31 cellular contexts compared by ENCODE assay signal in genomic region chr20:63733117-63733516, GRCh38. TPM values are rescaled to one million over a fixed set of nuclear protein-coding genes. Genes with fewer than 3 reads are reported as not detected.
"Had no signal": no experiment of that assay in that cellular context is flagged by ENCODE, and none has a peak within 500 bp of the region (broad histone marks: within the 10 kb centered on the region; RNA-seq: fewer than 3 reads in every experiment).

No MANE protein-coding gene starts in this region.

- DNase-seq: activated CD4-positive, CD25-positive, alpha-beta regulatory T cell treated with anti-CD3 and anti-CD28 coated beads, Interleukin-2, amount 50 U/mL, for 72 hours; activated CD8-positive, alpha-beta T cell treated with anti-CD3 and anti-CD28 coated beads for 36 hours; activated naive CD4-positive, alpha-beta T cell treated with Interleukin-2 at 50 U/mL for 16 hours; activated T-cell treated with anti-CD3 and anti-CD28 coated beads, Interleukin-2, amount 50 U/mL, for 4 hours; anterior cingulate cortex; cerebellar nuclear complex; dorsolateral prefrontal cortex; effector memory CD8-positive, alpha-beta T cell; islet precursor cell; left ventricle myocardium inferior; mesendoderm; nephron progenitor cell; retina; stimulated activated CD4-positive, alpha-beta T cell treated with anti-CD3 and anti-CD28 coated beads, Interleukin-15, amount 100 ng/mL, for 24 hours; stimulated activated CD4-positive, alpha-beta T cell treated with anti-CD3 and anti-CD28 coated beads, Interleukin-2, amount 100 ng/mL, for 24 hours; stimulated activated naive CD4-positive, alpha-beta T cell treated with Interleukin-2 at 50 U/mL for 16 hours; T-helper 17 cell; T1000; transverse colon; WERI-Rb-1 had no signal

- H3K4me3 Mint-ChIP-seq: activated CD8-positive, alpha-beta T cell treated with anti-CD3 and anti-CD28 coated beads for 36 hours; activated naive CD8-positive, alpha-beta T cell; activated T-cell treated with anti-CD3 and anti-CD28 coated beads, Interleukin-2, amount 50 U/mL, for 4 hours; effector memory CD8-positive, alpha-beta T cell; nephron progenitor cell; T-helper 17 cell had no signal

- H3K9me3 ChIP-seq: gastroesophageal sphincter, left ventricle myocardium inferior, mucosa of descending colon, pancreas, prostate gland, transverse colon had no signal

- H3K4me2 ChIP-seq: hepatocyte, smooth muscle cell had no signal

- H3K27ac Mint-ChIP-seq: activated CD4-positive, alpha-beta T cell treated with anti-CD3 and anti-CD28 coated beads, Interleukin-2, amount 10 ng/mL, durations not matched to agents 24 days and 14 days; activated CD8-positive, alpha-beta T cell treated with anti-CD3 and anti-CD28 coated beads for 36 hours; activated naive CD8-positive, alpha-beta T cell had no signal

- H3K27me3 ChIP-seq: dorsolateral prefrontal cortex, gastroesophageal sphincter, hepatocyte, pancreas, transverse colon had no signal

- H3K27ac ChIP-seq: coronary artery, dorsolateral prefrontal cortex, gastroesophageal sphincter, hepatocyte, left ventricle myocardium inferior, pancreas, prostate gland, transverse colon, WERI-Rb-1 had no signal

- H2AFZ ChIP-seq: hepatocyte had no signal

- H3K9me3 Mint-ChIP-seq: activated CD4-positive, alpha-beta T cell treated with anti-CD3 and anti-CD28 coated beads, Interleukin-2, amount 10 ng/mL, durations not matched to agents 24 days and 14 days; activated CD8-positive, alpha-beta T cell treated with anti-CD3 and anti-CD28 coated beads for 36 hours; activated T-cell treated with anti-CD3 and anti-CD28 coated beads, Interleukin-2, amount 50 U/mL, for 4 hours; activated T-helper 2 cell treated with anti-CD3 and anti-CD28 coated beads, Interferon-gamma antibody, Interleukin-2, Interleukin-4, amounts not matched to agents 10 μg/mL and 5 μg/mL and 100 μg/mL, durations not matched to agents 14 hours and 24 hours and 36 hours; effector memory CD8-positive, alpha-beta T cell; nephron progenitor cell had no signal

- H3K27me3 Mint-ChIP-seq: activated CD4-positive, alpha-beta T cell treated with anti-CD3 and anti-CD28 coated beads, Interleukin-2, amount 10 ng/mL, durations not matched to agents 24 days and 14 days; activated CD8-positive, alpha-beta T cell treated with anti-CD3 and anti-CD28 coated beads for 36 hours; activated naive CD8-positive, alpha-beta T cell; effector memory CD8-positive, alpha-beta T cell; T-helper 17 cell had no signal

- H3K36me3 ChIP-seq: transverse colon had no signal

- H3K4me3 ChIP-seq: coronary artery, dorsolateral prefrontal cortex, gastroesophageal sphincter, hepatocyte, left ventricle myocardium inferior, lung, mucosa of descending colon, pancreas, prostate gland, smooth muscle cell, transverse colon had no signal

RNA-seq across cellular contexts. Expression of gene TNFRSF6B, which starts 36.7 kb away (rescaled TPM):
- total RNA-seq: activated CD4-positive, alpha-beta T cell treated with anti-CD3 and anti-CD28 coated beads, Interleukin-2, amount 10 ng/mL, durations not matched to agents 24 days and 14 days; activated CD8-positive, alpha-beta T cell treated with anti-CD3 and anti-CD28 coated beads for 36 hours; activated T-helper 2 cell treated with anti-CD3 and anti-CD28 coated beads, Interferon-gamma antibody, Interleukin-2, Interleukin-4, amounts not matched to agents 10 μg/mL and 5 μg/mL and 100 μg/mL, durations not matched to agents 14 hours and 24 hours and 36 hours; T-helper 17 cell had no signal
